16 cellular contexts compared by ENCODE assay signal in the genomic region with DNA sequence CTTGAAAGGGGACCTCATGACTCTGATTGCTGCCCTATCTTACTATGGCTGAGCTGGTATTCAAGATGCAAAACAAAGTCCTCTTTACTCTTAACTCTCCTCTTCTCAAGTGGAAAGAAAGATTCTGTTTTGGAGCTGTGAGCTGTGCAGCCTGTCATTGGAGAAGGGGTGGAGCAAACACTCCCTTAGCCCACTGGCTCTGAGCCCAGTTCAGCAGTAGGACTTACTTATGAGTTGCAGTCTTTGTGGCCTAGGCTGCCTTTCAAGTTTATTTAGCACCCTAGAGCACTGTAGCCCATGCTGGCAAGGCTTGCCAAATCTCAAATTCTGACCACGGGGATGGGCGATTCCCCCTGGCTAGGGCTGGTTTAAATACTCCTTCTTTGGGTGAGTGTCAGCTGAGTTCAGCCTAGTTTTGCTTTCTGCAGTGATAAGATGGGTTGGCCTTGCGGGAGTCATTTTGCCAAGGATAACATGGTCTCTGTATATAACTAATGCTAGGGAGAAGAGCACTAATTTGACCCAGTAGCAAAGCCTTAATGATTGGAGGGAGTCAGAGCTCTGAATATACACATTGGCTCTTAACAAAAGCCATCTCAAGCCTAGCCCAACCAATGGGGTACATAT.
DNase-seq lines count a peak whose midpoint lies in the region; ATAC-seq and TF ChIP-seq lines count a peak whose summit lies in the region.
"Had no signal": no experiment of that assay in that cellular context is flagged by ENCODE, and none has a peak within 500 bp of the region (broad histone marks: within the 10 kb centered on the region; RNA-seq: fewer than 3 reads in every experiment).

No MANE protein-coding gene starts in this region.

- H3K9me3 ChIP-seq in testis: no peaks in the 10 kb centered on the region

- no peaks in the 10 kb centered on the region for H3K4me1 ChIP-seq in testis

- H3K36me3 ChIP-seq in testis (ENCODE audit: low read depth, missing control alignments): no peaks in the 10 kb centered on the region
- H3K36me3 ChIP-seq: BLaER1 treated with 17β-estradiol and CSF1 and Interleukin-3, amounts not matched to agents 10 nM and 100 nM had no signal

- no peaks in the 10 kb centered on the region for H3K27me3 ChIP-seq in testis
- H3K27me3 ChIP-seq: BLaER1 treated with 17β-estradiol and CSF1 and Interleukin-3, amounts not matched to agents 10 nM and 100 nM had no signal

- TF ChIP-seq CTCF in testis (IDR thresholded peaks at IDR 0.05): no peak

- ATAC-seq in left colon: peak; percentile 52
- ATAC-seq: activated T-helper 17 cell treated with anti-CD3 and anti-CD28 coated beads, Interleukin-2, amount 50 U/mL, for 72 hours had no signal

- TF ChIP-seq POLR2A in testis (IDR thresholded peaks at IDR 0.05): no peak

- H3K27ac ChIP-seq in testis: no peak overlapping the region
- H3K27ac ChIP-seq: 22Rv1; BLaER1 treated with 17β-estradiol and CSF1 and Interleukin-3, amounts not matched to agents 10 nM and 100 nM had no signal

- intact Hi-C loops in left colon (cut with DNase I, micrococcal nuclease) (no loop called here), testis (cut with DNase I; ENCODE audit: low total_unique reads) (no loop called here)

- H3K4me3 ChIP-seq in testis: no peak overlapping the region
- H3K4me3 ChIP-seq: BLaER1 treated with 17β-estradiol and CSF1 and Interleukin-3, amounts not matched to agents 10 nM and 100 nM had no signal

- WGBS in testis, 2 donors: 48 to 54% methylated on average over 3 of the region's 3 CpGs

- DNase-seq in NCI-H2029 treated with DMSO at 0.1 percent for 48 hours (lab: John Stamatoyannopoulos, UW) (peak; percentile 2), NCI-H2029 (lab: John Stamatoyannopoulos, UW) (no peak), NCI-H69 (lab: John Stamatoyannopoulos, UW) (peak; percentile 43), left colon (peak; percentile 23 to 25), testis (peak; percentile 48), NCI-H2227 treated with DMSO at 0.1 percent for 48 hours (lab: John Stamatoyannopoulos, UW) (no peak), NK-92 (lab: John Stamatoyannopoulos, UW; ENCODE audit: unreplicated experiment) (no peak)
- DNase-seq in stimulated activated CD4-positive, alpha-beta T cell treated with anti-CD3 and anti-CD28 coated beads, Interleukin-4, amount 100 ng/mL, for 24 hours: no peak
- DNase-seq: foreskin fibroblast; IMR-90; SIG-M5; stimulated activated CD4-positive, alpha-beta T cell treated with anti-CD3 and anti-CD28 coated beads, Interleukin-2, amount 100 ng/mL, for 48 hours; T-helper 2 cell had no signal

Comparison
In these comparisons a context has a peak if more than half of its experiments do, and no peak if none do; other contexts are left out.
1. DNase-seq: peak in NCI-H2029 treated with DMSO at 0.1 percent for 48 hours (single experiment), NCI-H69 (single experiment), left colon (2 of 2) and testis (single experiment); none in NCI-H2029 (single experiment), NCI-H2227 treated with DMSO at 0.1 percent for 48 hours (single experiment), NK-92 (single experiment) and stimulated activated CD4-positive, alpha-beta T cell treated with anti-CD3 and anti-CD28 coated beads, Interleukin-4, amount 100 ng/mL, for 24 hours (single experiment).